ENCODE assay signal across 39 cellular contexts in genomic region chr14:68355415-68355814, GRCh38.
"Had no signal": no experiment of that assay in that cellular context is flagged by ENCODE, and none has a peak within 500 bp of the region (broad histone marks: within the 10 kb centered on the region; RNA-seq: fewer than 3 reads in every experiment).

No MANE protein-coding gene starts in this region.

- H3K27ac Mint-ChIP-seq: activated naive CD4-positive, alpha-beta T cell treated with anti-CD3 and anti-CD28 coated beads for 36 hours; activated naive CD4-positive, alpha-beta T cell treated with anti-CD3 and anti-CD28 coated beads, Interleukin-2, amount 10 ng/mL, durations not matched to agents 7 days and 5 days; activated naive CD4-positive, alpha-beta T cell treated with anti-CD3 and anti-CD28 coated beads, Interleukin-2, amount 50 U/mL, for 24 hours; activated naive CD4-positive, alpha-beta T cell treated with anti-CD3 and anti-CD28 coated beads, Interleukin-2, amount 50 U/mL, for 72 hours; activated naive CD8-positive, alpha-beta T cell; activated naive CD8-positive, alpha-beta T cell treated with anti-CD3 and anti-CD28 coated beads for 36 hours; activated naive CD8-positive, alpha-beta T cell treated with anti-CD3 and anti-CD28 coated beads, Interleukin-2, amount 10 ng/mL, durations not matched to agents 7 days and 5 days; activated naive CD8-positive, alpha-beta T cell treated with anti-CD3 and anti-CD28 coated beads, Interleukin-2, amount 50 U/mL, for 24 hours; activated T-cell treated with anti-CD3 and anti-CD28 coated beads, Interleukin-2, amount 50 U/mL, for 24 hours; activated T-cell treated with anti-CD3 and anti-CD28 coated beads, Interleukin-2, amount 50 U/mL, for 72 hours; activated T-helper 1 cell treated with anti-CD3 and anti-CD28 coated beads, Interleukin-12 subunit alpha, Interleukin-12 subunit beta, Interleukin-2, Interleukin-4 antibody, amounts not matched to agents 30 ng/mL and 10 ng/mL and 1 ng/mL, durations not matched to agents 14 hours and 24 hours and 36 hours; activated T-helper 17 cell treated with anti-CD3 and anti-CD28 coated beads, Interleukin-2, amount 50 U/mL, for 72 hours; activated T-helper 2 cell treated with anti-CD3 and anti-CD28 coated beads, Interferon-gamma antibody, Interleukin-2, Interleukin-4, amounts not matched to agents 10 μg/mL and 5 μg/mL and 100 μg/mL, durations not matched to agents 14 hours and 24 hours and 36 hours; brain had no signal

- H3K4me1 ChIP-seq: breast epithelium had no signal

- H3K4me3 ChIP-seq: adrenal gland, ascending aorta, body of pancreas, breast epithelium, cardiac muscle cell had no signal

- H3K4me3 Mint-ChIP-seq: activated naive CD4-positive, alpha-beta T cell treated with anti-CD3 and anti-CD28 coated beads for 36 hours; activated naive CD4-positive, alpha-beta T cell treated with anti-CD3 and anti-CD28 coated beads, Interleukin-2, amount 10 ng/mL, durations not matched to agents 7 days and 5 days; activated naive CD4-positive, alpha-beta T cell treated with anti-CD3 and anti-CD28 coated beads, Interleukin-2, amount 50 U/mL, for 24 hours; activated naive CD8-positive, alpha-beta T cell; activated naive CD8-positive, alpha-beta T cell treated with anti-CD3 and anti-CD28 coated beads for 36 hours; activated naive CD8-positive, alpha-beta T cell treated with anti-CD3 and anti-CD28 coated beads, Interleukin-2, amount 10 ng/mL, durations not matched to agents 7 days and 5 days; activated naive CD8-positive, alpha-beta T cell treated with anti-CD3 and anti-CD28 coated beads, Interleukin-2, amount 50 U/mL, for 24 hours; activated T-cell treated with anti-CD3 and anti-CD28 coated beads, Interleukin-2, amount 50 U/mL, for 24 hours; activated T-cell treated with anti-CD3 and anti-CD28 coated beads, Interleukin-2, amount 50 U/mL, for 4 hours; activated T-cell treated with anti-CD3 and anti-CD28 coated beads, Interleukin-2, amount 50 U/mL, for 72 hours; activated T-helper 1 cell treated with anti-CD3 and anti-CD28 coated beads, Interleukin-12 subunit alpha, Interleukin-12 subunit beta, Interleukin-2, Interleukin-4 antibody, amounts not matched to agents 30 ng/mL and 10 ng/mL and 1 ng/mL, durations not matched to agents 14 hours and 24 hours and 36 hours; activated T-helper 17 cell treated with anti-CD3 and anti-CD28 coated beads, Interleukin-2, amount 50 U/mL, for 72 hours; brain; central memory CD8-positive, alpha-beta T cell had no signal

- H3K4me1 Mint-ChIP-seq: activated naive CD4-positive, alpha-beta T cell treated with anti-CD3 and anti-CD28 coated beads, Interleukin-2, amount 10 ng/mL, durations not matched to agents 7 days and 5 days had no signal

- H3K27me3 Mint-ChIP-seq: activated naive CD4-positive, alpha-beta T cell treated with anti-CD3 and anti-CD28 coated beads, Interleukin-2, amount 10 ng/mL, durations not matched to agents 7 days and 5 days; activated naive CD4-positive, alpha-beta T cell treated with anti-CD3 and anti-CD28 coated beads, Interleukin-2, amount 50 U/mL, for 24 hours; activated naive CD8-positive, alpha-beta T cell; activated naive CD8-positive, alpha-beta T cell treated with anti-CD3 and anti-CD28 coated beads for 36 hours; activated naive CD8-positive, alpha-beta T cell treated with anti-CD3 and anti-CD28 coated beads, Interleukin-2, amount 10 ng/mL, durations not matched to agents 7 days and 5 days; activated naive CD8-positive, alpha-beta T cell treated with anti-CD3 and anti-CD28 coated beads, Interleukin-2, amount 50 U/mL, for 24 hours; activated T-cell treated with anti-CD3 and anti-CD28 coated beads, Interleukin-2, amount 50 U/mL, for 24 hours; activated T-helper 17 cell treated with anti-CD3 and anti-CD28 coated beads, Interleukin-2, amount 50 U/mL, for 72 hours; brain; central memory CD8-positive, alpha-beta T cell had no signal

- DNase-seq: activated effector memory CD4-positive, alpha-beta T cell treated with anti-CD3 and anti-CD28 coated beads, Interleukin-2, amount 50 U/mL, for 16 hours; activated effector memory CD4-positive, alpha-beta T cell treated with Interleukin-2 at 50 U/mL for 16 hours; activated gamma-delta T cell; activated gamma-delta T cell treated with Interleukin-2 at 50 U/mL for 16 hours; activated naive CD4-positive, alpha-beta T cell; activated naive CD4-positive, alpha-beta T cell treated with anti-CD3 and anti-CD28 coated beads for 36 hours; activated naive CD4-positive, alpha-beta T cell treated with anti-CD3 and anti-CD28 coated beads, Interleukin-2, amount 10 ng/mL, durations not matched to agents 7 days and 5 days; activated naive CD4-positive, alpha-beta T cell treated with anti-CD3 and anti-CD28 coated beads, Interleukin-2, amount 50 U/mL, for 16 hours; activated naive CD4-positive, alpha-beta T cell treated with Interleukin-2 at 50 U/mL for 16 hours; activated naive CD8-positive, alpha-beta T cell treated with anti-CD3 and anti-CD28 coated beads for 36 hours; activated naive CD8-positive, alpha-beta T cell treated with anti-CD3 and anti-CD28 coated beads, Interleukin-2, amount 10 ng/mL, durations not matched to agents 7 days and 5 days; activated naive CD8-positive, alpha-beta T cell treated with anti-CD3 and anti-CD28 coated beads, Interleukin-2, amount 50 U/mL, for 24 hours; activated T-cell treated with anti-CD3 and anti-CD28 coated beads, Interleukin-2, amount 50 U/mL, for 24 hours; activated T-cell treated with anti-CD3 and anti-CD28 coated beads, Interleukin-2, amount 50 U/mL, for 4 hours; activated T-cell treated with anti-CD3 and anti-CD28 coated beads, Interleukin-2, amount 50 U/mL, for 48 hours; activated T-cell treated with anti-CD3 and anti-CD28 coated beads, Interleukin-2, amount 50 U/mL, for 72 hours; adrenal gland; amniotic stem cell; amygdala; anterior cingulate cortex; aorta; body of pancreas; brain microvascular endothelial cell; caudate nucleus; central memory CD4-positive, alpha-beta T cell; cerebellar nuclear complex had no signal

- ATAC-seq: activated naive CD4-positive, alpha-beta T cell treated with anti-CD3 and anti-CD28 coated beads, Interleukin-2, amount 50 U/mL, for 72 hours; activated naive CD8-positive, alpha-beta T cell treated with anti-CD3 and anti-CD28 coated beads, Interleukin-2, amount 50 U/mL, for 24 hours; activated T-cell treated with anti-CD3 and anti-CD28 coated beads, Interleukin-2, amount 50 U/mL, for 4 hours; activated T-cell treated with anti-CD3 and anti-CD28 coated beads, Interleukin-2, amount 50 U/mL, for 72 hours; activated T-helper 17 cell treated with anti-CD3 and anti-CD28 coated beads, Interleukin-2, amount 50 U/mL, for 72 hours; body of pancreas had no signal

- H3K27me3 ChIP-seq: adrenal gland, ascending aorta, body of pancreas, brain microvascular endothelial cell, breast epithelium, cardiac muscle cell had no signal

- H3K36me3 Mint-ChIP-seq: activated naive CD4-positive, alpha-beta T cell treated with anti-CD3 and anti-CD28 coated beads, Interleukin-2, amount 10 ng/mL, durations not matched to agents 7 days and 5 days; activated naive CD4-positive, alpha-beta T cell treated with anti-CD3 and anti-CD28 coated beads, Interleukin-2, amount 50 U/mL, for 72 hours had no signal

- H3K36me3 ChIP-seq: adrenal gland, ascending aorta, brain microvascular endothelial cell, breast epithelium, cardiac muscle cell had no signal

- H3K9me3 Mint-ChIP-seq: activated naive CD4-positive, alpha-beta T cell treated with anti-CD3 and anti-CD28 coated beads for 36 hours; activated naive CD4-positive, alpha-beta T cell treated with anti-CD3 and anti-CD28 coated beads, Interleukin-2, amount 50 U/mL, for 24 hours; activated naive CD4-positive, alpha-beta T cell treated with anti-CD3 and anti-CD28 coated beads, Interleukin-2, amount 50 U/mL, for 72 hours; activated naive CD8-positive, alpha-beta T cell treated with anti-CD3 and anti-CD28 coated beads for 36 hours; activated naive CD8-positive, alpha-beta T cell treated with anti-CD3 and anti-CD28 coated beads, Interleukin-2, amount 10 ng/mL, durations not matched to agents 7 days and 5 days; activated naive CD8-positive, alpha-beta T cell treated with anti-CD3 and anti-CD28 coated beads, Interleukin-2, amount 50 U/mL, for 24 hours; activated T-cell treated with anti-CD3 and anti-CD28 coated beads, Interleukin-2, amount 50 U/mL, for 24 hours; activated T-cell treated with anti-CD3 and anti-CD28 coated beads, Interleukin-2, amount 50 U/mL, for 4 hours; activated T-cell treated with anti-CD3 and anti-CD28 coated beads, Interleukin-2, amount 50 U/mL, for 72 hours; activated T-helper 1 cell treated with anti-CD3 and anti-CD28 coated beads, Interleukin-12 subunit alpha, Interleukin-12 subunit beta, Interleukin-2, Interleukin-4 antibody, amounts not matched to agents 30 ng/mL and 10 ng/mL and 1 ng/mL, durations not matched to agents 14 hours and 24 hours and 36 hours; activated T-helper 2 cell treated with anti-CD3 and anti-CD28 coated beads, Interferon-gamma antibody, Interleukin-2, Interleukin-4, amounts not matched to agents 10 μg/mL and 5 μg/mL and 100 μg/mL, durations not matched to agents 14 hours and 24 hours and 36 hours; central memory CD8-positive, alpha-beta T cell had no signal

- H3K9me3 ChIP-seq: adrenal gland, ascending aorta, body of pancreas, breast epithelium had no signal

- H3K27ac ChIP-seq: adrenal gland, ascending aorta, body of pancreas, brain microvascular endothelial cell, breast epithelium, cardiac muscle cell had no signal

- FAIRE-seq: astrocyte, bronchial epithelial cell had no signal
